ENCODE assay signal across 8 cellular contexts in the genomic region with DNA sequence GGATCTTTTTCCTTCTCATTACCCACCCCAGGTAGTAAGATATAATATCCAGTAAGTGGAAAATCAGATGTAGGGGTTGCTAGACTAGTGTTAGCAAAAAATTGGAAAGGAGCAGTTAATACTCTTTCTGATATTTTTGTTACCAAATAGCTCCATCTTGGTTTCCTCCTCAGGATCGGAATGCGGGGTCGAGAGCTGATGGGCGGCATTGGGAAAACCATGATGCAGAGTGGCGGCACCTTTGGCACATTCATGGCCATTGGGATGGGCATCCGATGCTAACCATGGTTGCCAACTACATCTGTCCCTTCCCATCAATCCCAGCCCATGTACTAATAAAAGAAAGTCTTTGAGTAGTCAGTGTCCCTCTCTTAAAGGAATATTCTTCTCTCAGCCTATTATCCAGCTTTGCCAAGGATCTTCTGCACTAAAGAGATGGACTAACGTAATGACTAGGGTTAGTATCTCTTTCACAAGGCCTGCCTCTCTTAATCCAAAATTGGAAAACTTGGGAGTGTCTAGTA. TPM values are rescaled to one million over a fixed set of nuclear protein-coding genes. Genes with fewer than 3 reads are reported as not detected.
DNase-seq lines count a peak whose midpoint lies in the region; ATAC-seq and TF ChIP-seq lines count a peak whose summit lies in the region.

No MANE protein-coding gene starts in this region.

- WGBS in thyroid gland, 2 donors = 93 to 95% methylated on average over 7 of the region's 7 CpGs

- TF ChIP-seq RAD21 in HCT116 (IDR thresholded peaks at IDR 0.05; ENCODE audit: low read depth) = no peak

- intact Hi-C loops in HCT116 (cut with micrococcal nuclease) = no loop called here
- intact Hi-C loops in activated T-helper 2 cell treated with anti-CD3 and anti-CD28 coated beads, Interferon-gamma antibody, Interleukin-2, Interleukin-4, amounts not matched to agents 10 μg/mL and 5 μg/mL and 100 μg/mL, durations not matched to agents 14 hours and 24 hours and 36 hours (cut with micrococcal nuclease) = no loop called here
- intact Hi-C loops in thyroid gland (cut with DNase I) = loop anchor here (10.0 kb wide), 1 partner anchor 236 kb away; no protein-coding TSS in a partner anchor

- TF ChIP-seq POLR2A in HCT116 (IDR thresholded peaks at IDR 0.05; ENCODE audit: borderline replicate concordance, extremely low read depth, insufficient read depth, insufficient read length) (no peak), thyroid gland (IDR thresholded peaks at IDR 0.05) (no peak)

- H4K20me1 ChIP-seq in HCT116 (ENCODE audit: insufficient read depth) = peaks cover 9% of the 10 kb centered on the region; the same call in 1 of the 2 replicates

- peak overlapping the region; percentile 94 for H3K4me3 Mint-ChIP-seq in activated T-helper 2 cell treated with anti-CD3 and anti-CD28 coated beads, Interferon-gamma antibody, Interleukin-2, Interleukin-4, amounts not matched to agents 10 μg/mL and 5 μg/mL and 100 μg/mL, durations not matched to agents 14 hours and 24 hours and 36 hours (ENCODE audit: low read depth)
- H3K4me3 Mint-ChIP-seq in memory B cell = peak overlapping the region; percentile 95

- peak overlapping the region; percentile 93 for H3K9ac ChIP-seq in HCT116 (ENCODE audit: low read length)

- H3K9me3 ChIP-seq in AG04450 (ENCODE audit: control insufficient read depth, insufficient read depth, low read length) (peaks cover 4% of the 10 kb centered on the region; the same call in 1 of the 2 replicates), HCT116 (ENCODE audit: control insufficient read depth in 1 of 2, insufficient read depth in 1 of 2, low read depth in 1 of 2, low read length in 2 of 2) (no peaks in the 10 kb centered on the region), thyroid gland (no peaks in the 10 kb centered on the region)

- H3K9me3 Mint-ChIP-seq in activated T-helper 2 cell treated with anti-CD3 and anti-CD28 coated beads, Interferon-gamma antibody, Interleukin-2, Interleukin-4, amounts not matched to agents 10 μg/mL and 5 μg/mL and 100 μg/mL, durations not matched to agents 14 hours and 24 hours and 36 hours = no peaks in the 10 kb centered on the region
- H3K9me3 Mint-ChIP-seq in memory B cell = no peaks in the 10 kb centered on the region

- no peaks in the 10 kb centered on the region for H3K9me2 ChIP-seq in HCT116 (ENCODE audit: insufficient read depth)

- H3K36me3 ChIP-seq in HCT116 (ENCODE audit: control insufficient read depth in 1 of 2, insufficient read depth in 2 of 2, low read length in 2 of 2) (peaks cover 24 to 31% of the 10 kb centered on the region in 2 experiments; a peak in 3 of 4 replicates), thyroid gland (peaks cover 33 to 42% of the 10 kb centered on the region in 2 donors)

- peak overlapping the region; percentile 94 for H3K4me2 ChIP-seq in HCT116 (ENCODE audit: low read length)

- CTCF ChIA-PET in AG04450 (lab: Charles Lee) (interaction anchor here (0.9 kb wide), 1 partner anchor 254 kb away, joined by 4 read pairs; the partner anchor contains the start of gene SCAND1), HCT116 (lab: Charles Lee) (interaction anchor here (0.7 to 1.2 kb wide), 2 partner anchors 188 to 438 kb away, joined by 3 to 4 read pairs; no protein-coding TSS in a partner anchor)

- H3K79me2 ChIP-seq in HCT116 (ENCODE audit: insufficient read depth, low read length) = peaks cover 63% of the 10 kb centered on the region

- no peaks in the 10 kb centered on the region for H3K27me3 Mint-ChIP-seq in activated T-helper 2 cell treated with anti-CD3 and anti-CD28 coated beads, Interferon-gamma antibody, Interleukin-2, Interleukin-4, amounts not matched to agents 10 μg/mL and 5 μg/mL and 100 μg/mL, durations not matched to agents 14 hours and 24 hours and 36 hours (ENCODE audit: low read depth)
- H3K27me3 Mint-ChIP-seq in memory B cell = no peaks in the 10 kb centered on the region

- H3K36me3 Mint-ChIP-seq in activated T-helper 2 cell treated with anti-CD3 and anti-CD28 coated beads, Interferon-gamma antibody, Interleukin-2, Interleukin-4, amounts not matched to agents 10 μg/mL and 5 μg/mL and 100 μg/mL, durations not matched to agents 14 hours and 24 hours and 36 hours (ENCODE audit: low read depth) = peaks cover 68% of the 10 kb centered on the region
- H3K36me3 Mint-ChIP-seq in memory B cell = peaks cover 10% of the 10 kb centered on the region

- H3K4me1 Mint-ChIP-seq in activated T-helper 2 cell treated with anti-CD3 and anti-CD28 coated beads, Interferon-gamma antibody, Interleukin-2, Interleukin-4, amounts not matched to agents 10 μg/mL and 5 μg/mL and 100 μg/mL, durations not matched to agents 14 hours and 24 hours and 36 hours (ENCODE audit: low read depth) = peaks cover 36% of the 10 kb centered on the region
- H3K4me1 Mint-ChIP-seq in memory B cell = peaks cover 18% of the 10 kb centered on the region

- BruUV-seq in HCT116 (replicated peaks; lab: Mats Ljungman, UMichigan) = no TSS peak

- no peak overlapping the region for H3K27ac Mint-ChIP-seq in activated T-helper 2 cell treated with anti-CD3 and anti-CD28 coated beads, Interferon-gamma antibody, Interleukin-2, Interleukin-4, amounts not matched to agents 10 μg/mL and 5 μg/mL and 100 μg/mL, durations not matched to agents 14 hours and 24 hours and 36 hours
- H3K27ac Mint-ChIP-seq in memory B cell = peak overlapping the region; percentile 92

- TF ChIP-seq CTCF in AG04450 (IDR thresholded peaks at IDR 0.05; ENCODE audit: low read depth, low read length) (no peak), HCT116 (IDR thresholded peaks at IDR 0.05 in 2 of 3, conservative IDR thresholded peaks at IDR 0.05 in 1 of 3; ENCODE audit: borderline replicate concordance in 1 of 3, insufficient read depth in 1 of 3, low read depth in 2 of 3, low read length in 2 of 3) (no peak), thyroid gland (IDR thresholded peaks at IDR 0.05) (no peak)

- DNase-seq in AG04450 (ENCODE audit: low read depth, low spot score) (no peak), HCT116 (ENCODE audit: low read depth, low spot score) (no peak), memory B cell (ENCODE audit: low spot score in 2 of 2) (no peak), thyroid gland (no peak), middle frontal gyrus (ENCODE audit: extremely low spot score, low spot score) (no peak)
- DNase-seq in activated T-helper 2 cell treated with anti-CD3 and anti-CD28 coated beads, Interferon-gamma antibody, Interleukin-2, Interleukin-4, amounts not matched to agents 10 μg/mL and 5 μg/mL and 100 μg/mL, durations not matched to agents 14 hours and 24 hours and 36 hours (ENCODE audit: low spot score) = no peak
- DNase-seq in effector CD8-positive, alpha-beta T cell (lab: John Stamatoyannopoulos, UW) = no peak

- H3K4me3 ChIP-seq in AG04450 (ENCODE audit: low read depth, low read length) (peak overlapping the region; percentile 96; the same call in 1 of the 2 replicates), HCT116 (replicated peaks in 1 of 2; ENCODE audit: low read depth in 1 of 2, low read length in 2 of 2) (peak overlapping the region; percentile 95), thyroid gland (replicated peaks in 1 of 3) (no peak overlapping the region)

- H3K27me3 ChIP-seq in AG04450 (ENCODE audit: control insufficient read depth, insufficient read depth, low read length) = no peaks in the 10 kb centered on the region
- H3K27me3 ChIP-seq in HCT116 (ENCODE audit: insufficient read depth, low read length) = no peaks in the 10 kb centered on the region
- no peaks in the 10 kb centered on the region for H3K27me3 ChIP-seq in thyroid gland

- RAD21 ChIA-PET in HCT116 (lab: Charles Lee; ENCODE audit: low non-redundant PET in 1 of 2, low total read pairs in 2 of 2, uncharacterized antibody in 2 of 2, unreplicated experiment in 2 of 2) = no interaction called here

- H2AFZ ChIP-seq in HCT116 (ENCODE audit: low read depth, low read length, poor library complexity, severe bottlenecking) = no peak overlapping the region

- ATAC-seq in HCT116 (no peak), memory B cell (ENCODE audit: low read depth) (no peak), GM19035 (IDR thresholded peaks at IDR 0.05; ENCODE audit: unreplicated experiment) (no peak)

- H3K27ac ChIP-seq in AG04450 (ENCODE audit: low read depth, low read length) (no peak overlapping the region), HCT116 (ENCODE audit: low read depth, low read length) (peak overlapping the region; percentile 83; the same call in 1 of the 2 replicates), thyroid gland (peak overlapping the region in 1 of 3 donors; percentile 11)

- POLR2A ChIA-PET in AG04450 (lab: Yijun Ruan, JAX) = interaction anchor here (1.0 to 1.7 kb wide), 2 partner anchors 41 to 183 kb away, joined by 4 to 8 read pairs; partner anchors contain the start of gene RBM39
- POLR2A ChIA-PET in HCT116 (lab: Charles Lee) = interaction anchor here (1.2 kb wide), 1 partner anchor 41 kb away, joined by 6 read pairs; the partner anchor contains the start of gene RBM39

- H3K4me1 ChIP-seq in HCT116 (ENCODE audit: control insufficient read depth in 1 of 2, insufficient read depth in 2 of 2, low read length in 2 of 2) = peaks cover 10 to 26% of the 10 kb centered on the region in 2 experiments
- peaks cover 4 to 19% of the 10 kb centered on the region in 2 donors for H3K4me1 ChIP-seq in thyroid gland

RNA-seq across cellular contexts. Expression of gene ROMO1, which starts 1.5 kb away (rescaled TPM):
- polyA plus RNA-seq in AG04450 (2011; rRNA removed) = 177 and 261 TPM in 2 replicates
- polyA minus RNA-seq in AG04450 (2011; rRNA and poly(A)+ RNA removed) = 19.5 and 22.6 TPM in 2 replicates
- total RNA-seq in HCT116 (2021; ENCODE audit: unreplicated experiment) (167 TPM), thyroid gland (100 to 1,000 TPM in 3 of 4 donors, 10 to 100 TPM in 1; 64.7 to 402 (median 229) TPM)
- 257 TPM in 2 replicates for polyA plus RNA-seq in HCT116 (2012)
- 93.0 and 98.4 TPM in 2 replicates for total RNA-seq in activated T-helper 2 cell treated with anti-CD3 and anti-CD28 coated beads, Interferon-gamma antibody, Interleukin-2, Interleukin-4, amounts not matched to agents 10 μg/mL and 5 μg/mL and 100 μg/mL, durations not matched to agents 14 hours and 24 hours and 36 hours

RNA-seq across cellular contexts. Expression of gene NFS1, which starts 1.5 kb away (rescaled TPM):
- polyA plus RNA-seq in AG04450 (2011; rRNA removed) = 43.8 and 44.4 TPM in 2 replicates
- polyA minus RNA-seq in AG04450 (2011; rRNA and poly(A)+ RNA removed) = 21.2 and 21.3 TPM in 2 replicates
- total RNA-seq in HCT116 (2021; ENCODE audit: unreplicated experiment) (33.9 TPM), thyroid gland (10 to 100 TPM; 21.1 to 45.5 (median 36.3) TPM)
- 16.2 and 21.6 TPM in 2 replicates for polyA plus RNA-seq in HCT116 (2012)
- total RNA-seq in activated T-helper 2 cell treated with anti-CD3 and anti-CD28 coated beads, Interferon-gamma antibody, Interleukin-2, Interleukin-4, amounts not matched to agents 10 μg/mL and 5 μg/mL and 100 μg/mL, durations not matched to agents 14 hours and 24 hours and 36 hours = 39.1 and 39.8 TPM in 2 replicates

RNA-seq across cellular contexts. Expression of gene CPNE1, which starts 36.0 kb away (rescaled TPM):
- polyA plus RNA-seq in AG04450 (2011; rRNA removed) = 93.5 and 95.1 TPM in 2 replicates
- polyA minus RNA-seq in AG04450 (2011; rRNA and poly(A)+ RNA removed) = 91.7 and 92.6 TPM in 2 replicates
- total RNA-seq in HCT116 (2021; ENCODE audit: unreplicated experiment) (333 TPM), thyroid gland (100 to 1,000 TPM in 3 of 4 donors, 10 to 100 TPM in 1; 80.6 to 166 (median 131) TPM)
- polyA plus RNA-seq in HCT116 (2012) = 304 and 307 TPM in 2 replicates
- 342 and 347 TPM in 2 replicates for total RNA-seq in activated T-helper 2 cell treated with anti-CD3 and anti-CD28 coated beads, Interferon-gamma antibody, Interleukin-2, Interleukin-4, amounts not matched to agents 10 μg/mL and 5 μg/mL and 100 μg/mL, durations not matched to agents 14 hours and 24 hours and 36 hours

RNA-seq across cellular contexts. Expression of gene RBM12, which starts 36.0 kb away (rescaled TPM):
- 73.0 and 91.1 TPM in 2 replicates for polyA plus RNA-seq in AG04450 (2011; rRNA removed)
- 183 and 208 TPM in 2 replicates for polyA minus RNA-seq in AG04450 (2011; rRNA and poly(A)+ RNA removed)
- total RNA-seq in HCT116 (2021; ENCODE audit: unreplicated experiment) = 110 TPM
- polyA plus RNA-seq in HCT116 (2012) = 48.6 and 49.1 TPM in 2 replicates
- total RNA-seq in activated T-helper 2 cell treated with anti-CD3 and anti-CD28 coated beads, Interferon-gamma antibody, Interleukin-2, Interleukin-4, amounts not matched to agents 10 μg/mL and 5 μg/mL and 100 μg/mL, durations not matched to agents 14 hours and 24 hours and 36 hours = 147 and 148 TPM in 2 replicates
- total RNA-seq in thyroid gland = 10 to 100 TPM; 30.5 to 44.9 (median 35.7) TPM

RNA-seq across cellular contexts. Expression of gene RBM39, which starts 41.4 kb away (rescaled TPM):
- 144 and 162 TPM in 2 replicates for polyA plus RNA-seq in AG04450 (2011; rRNA removed)
- polyA minus RNA-seq in AG04450 (2011; rRNA and poly(A)+ RNA removed) = 113 and 190 TPM in 2 replicates
- 234 TPM for total RNA-seq in HCT116 (2021; ENCODE audit: unreplicated experiment)
- 186 and 203 TPM in 2 replicates for polyA plus RNA-seq in HCT116 (2012)
- total RNA-seq in activated T-helper 2 cell treated with anti-CD3 and anti-CD28 coated beads, Interferon-gamma antibody, Interleukin-2, Interleukin-4, amounts not matched to agents 10 μg/mL and 5 μg/mL and 100 μg/mL, durations not matched to agents 14 hours and 24 hours and 36 hours = 358 and 360 TPM in 2 replicates
- total RNA-seq in thyroid gland = 100 to 1,000 TPM; 315 to 475 (median 368) TPM

Comparison
In these comparisons a context has a peak if more than half of its experiments do, and no peak if none do; other contexts are left out.
1. H3K4me3 ChIP-seq: peak in AG04450 (single experiment) and HCT116 (2 of 2); none in thyroid gland (0 of 3).